In genomic region chr19:9786342-9786741, GRCh38 we compare ENCODE assay signal across 8 cellular contexts. TPM values are rescaled to one million over a fixed set of nuclear protein-coding genes. Genes with fewer than 3 reads are reported as not detected.
DNase-seq lines count a peak whose midpoint lies in the region; ATAC-seq, FAIRE-seq and TF ChIP-seq lines count a peak whose summit lies in the region.

No MANE protein-coding gene starts in this region.

- CTCF ChIA-PET in CD4-positive, alpha-beta memory T cell (lab: Charles Lee; ENCODE audit: partially characterized antibody), result no interaction called here

- H3K4me1 ChIP-seq in CD4-positive, alpha-beta memory T cell (ENCODE audit: insufficient read depth, low read length), result peaks cover 16% of the 10 kb centered on the region
- peaks cover 23% of the 10 kb centered on the region for H3K4me1 ChIP-seq in RWPE2 (ENCODE audit: insufficient read depth, poor library complexity, severe bottlenecking)
- H3K4me1 ChIP-seq in esophagus squamous epithelium, result peaks cover 6 to 53% (median 22%) of the 10 kb centered on the region in 3 donors
- peaks cover 0 to 7% (median 4%) of the 10 kb centered on the region in 3 donors for H3K4me1 ChIP-seq in pancreas

- POLR2A ChIA-PET in CD4-positive, alpha-beta memory T cell (lab: Charles Lee; ENCODE audit: partially characterized antibody), result interaction anchor here (0.7 to 1.5 kb wide), 2 partner anchors 18 to 44 kb away, joined by 3 to 8 read pairs; partner anchors contain the start of gene ZNF846

- peak overlapping the region; percentile 77 for H3K27ac ChIP-seq in CD4-positive, alpha-beta memory T cell (ENCODE audit: low read depth, low read length)
- H3K27ac ChIP-seq in RWPE2 (ENCODE audit: poor library complexity, severe bottlenecking) (peak overlapping the region; percentile 84), esophagus squamous epithelium (peak overlapping the region; percentile 95 to 100 (median 98)), pancreas (peak overlapping the region; percentile 84 to 98 (median 92))

- no peak for TF ChIP-seq CTCF in RWPE2 (IDR thresholded peaks at IDR 0.05; ENCODE audit: poor library complexity, severe bottlenecking)
- TF ChIP-seq CTCF in esophagus squamous epithelium (IDR thresholded peaks at IDR 0.05), result no peak
- TF ChIP-seq CTCF in pancreas (IDR thresholded peaks at IDR 0.05), result no peak

- peaks cover 0 to 2% (median 0%) of the 10 kb centered on the region in 8 donors for H3K9me3 Mint-ChIP-seq in CD4-positive, alpha-beta memory T cell

- peaks cover 16 to 41% (median 28%) of the 10 kb centered on the region in 4 donors for H3K4me1 Mint-ChIP-seq in CD4-positive, alpha-beta memory T cell

- H3K27me3 ChIP-seq in CD4-positive, alpha-beta memory T cell (ENCODE audit: insufficient read depth, low read length), result no peaks in the 10 kb centered on the region
- no peaks in the 10 kb centered on the region for H3K27me3 ChIP-seq in RWPE2 (ENCODE audit: insufficient read depth, poor library complexity, severe bottlenecking)
- no peaks in the 10 kb centered on the region for H3K27me3 ChIP-seq in esophagus squamous epithelium
- no peaks in the 10 kb centered on the region for H3K27me3 ChIP-seq in pancreas

- TF ChIP-seq POLR2A in esophagus squamous epithelium (IDR thresholded peaks at IDR 0.05), result no peak

- no peak for DNase-seq in CD4-positive, alpha-beta memory T cell
- no peak for DNase-seq in RWPE2 (ENCODE audit: low spot score)
- no peak for DNase-seq in esophagus squamous epithelium (lab: John Stamatoyannopoulos, UW)
- DNase-seq in pancreas, result peak in 1 of 6 donors; percentile 41
- DNase-seq in activated CD4-positive, CD25-positive, alpha-beta regulatory T cell (lab: John Stamatoyannopoulos, UW), result no peak
- no peak for DNase-seq in Ammon's horn (ENCODE audit: low spot score)
- no peak for DNase-seq in DMS 273 treated with DMSO at 0.1 percent for 48 hours (lab: John Stamatoyannopoulos, UW)
- no peak for DNase-seq in NCI-H446 (lab: John Stamatoyannopoulos, UW)

- H3K27ac Mint-ChIP-seq in CD4-positive, alpha-beta memory T cell, result peak overlapping the region; percentile 85 to 99 (median 96)

- H3K36me3 Mint-ChIP-seq in CD4-positive, alpha-beta memory T cell, result peaks cover 0 to 4% of the 10 kb centered on the region in 2 donors

- no peaks in the 10 kb centered on the region for H3K27me3 Mint-ChIP-seq in CD4-positive, alpha-beta memory T cell

- H3K36me3 ChIP-seq in CD4-positive, alpha-beta memory T cell (ENCODE audit: insufficient read depth, low read length), result no peaks in the 10 kb centered on the region
- H3K36me3 ChIP-seq in RWPE2 (ENCODE audit: low read depth) (no peaks in the 10 kb centered on the region), esophagus squamous epithelium (peaks cover 0 to 8% (median 0%) of the 10 kb centered on the region in 3 donors), pancreas (no peaks in the 10 kb centered on the region)

- WGBS in esophagus squamous epithelium, 2 donors, result 57 to 72% methylated on average over 6 to 9 of the region's 9 CpGs
- 41 to 44% methylated on average over 9 of the region's 9 CpGs for WGBS in pancreas, 2 donors

- peak overlapping the region; percentile 82 to 93 (median 92) for H3K4me3 Mint-ChIP-seq in CD4-positive, alpha-beta memory T cell

- H3K9me3 ChIP-seq in CD4-positive, alpha-beta memory T cell (ENCODE audit: control insufficient read depth in 1 of 2, low read length in 2 of 2), result no peaks in the 10 kb centered on the region
- H3K9me3 ChIP-seq in RWPE2 (ENCODE audit: severe bottlenecking), result no peaks in the 10 kb centered on the region
- H3K9me3 ChIP-seq in esophagus squamous epithelium, result no peaks in the 10 kb centered on the region
- no peaks in the 10 kb centered on the region for H3K9me3 ChIP-seq in pancreas

- intact Hi-C loops in CD4-positive, alpha-beta memory T cell (cut with micrococcal nuclease), result no loop called here
- intact Hi-C loops in esophagus squamous epithelium (cut with DNase I), result loop anchor here (10.0 kb wide), 1 partner anchor 472 kb away; no protein-coding TSS in a partner anchor
- intact Hi-C loops in pancreas (cut with DNase I), result loop anchor here in 2 of 3 donors (5.0 to 10.0 kb wide), 2 partner anchors 159 to 582 kb away; no protein-coding TSS in a partner anchor

- peak overlapping the region in 1 of 2 donors; percentile 62 for H3K4me3 ChIP-seq in CD4-positive, alpha-beta memory T cell (ENCODE audit: low read length in 2 of 2)
- H3K4me3 ChIP-seq in RWPE2 (ENCODE audit: severe bottlenecking), result peak overlapping the region; percentile 52
- peak overlapping the region; percentile 64 to 91 (median 66) for H3K4me3 ChIP-seq in esophagus squamous epithelium
- H3K4me3 ChIP-seq in pancreas, result peak overlapping the region; percentile 34 to 72 (median 54)

- FAIRE-seq in pancreas (lab: Jason Lieb, UNC), result no peak

- ATAC-seq in RWPE2 (ENCODE audit: low read depth), result no peak
- ATAC-seq in pancreas, result no peak

RNA-seq across cellular contexts. Expression of gene ZNF846, which starts 17.8 kb away (rescaled TPM):
- total RNA-seq in CD4-positive, alpha-beta memory T cell, result 10 to 100 TPM; 16.9 to 19.7 TPM
- 1 to 10 TPM; 4.0 to 5.4 TPM for polyA plus RNA-seq in CD4-positive, alpha-beta memory T cell
- 10 to 100 TPM; 10.8 to 18.5 (median 13.5) TPM for total RNA-seq in esophagus squamous epithelium
- 10 to 100 TPM in 1 of 6 donors, 1 to 10 TPM in 5; 2.3 to 10.2 (median 4.0) TPM for total RNA-seq in pancreas
- 1 to 10 TPM; 5.1 to 6.1 TPM for polyA plus RNA-seq in pancreas

RNA-seq across cellular contexts. Expression of gene FBXL12, which starts 32.5 kb away (rescaled TPM):
- 10 to 100 TPM; 27.8 to 30.7 TPM for total RNA-seq in CD4-positive, alpha-beta memory T cell
- 10 to 100 TPM; 10.8 to 12.4 TPM for polyA plus RNA-seq in CD4-positive, alpha-beta memory T cell
- total RNA-seq in esophagus squamous epithelium (10 to 100 TPM in 3 of 4 donors, 1 to 10 TPM in 1; 6.9 to 20.0 (median 13.7) TPM), pancreas (10 to 100 TPM in 1 of 6 donors, 1 to 10 TPM in 5; 6.5 to 12.5 (median 7.0) TPM)
- 10 to 100 TPM; 16.6 to 20.5 TPM for polyA plus RNA-seq in pancreas

RNA-seq across cellular contexts. Expression of gene UBL5, which starts 41.4 kb away (rescaled TPM):
- total RNA-seq in CD4-positive, alpha-beta memory T cell, result 100 to 1,000 TPM; 241 to 247 TPM
- 100 to 1,000 TPM; 703 to 753 TPM for polyA plus RNA-seq in CD4-positive, alpha-beta memory T cell
- total RNA-seq in esophagus squamous epithelium (100 to 1,000 TPM; 394 to 688 (median 499) TPM), pancreas (100 to 1,000 TPM in 2 of 6 donors, 10 to 100 TPM in 4; 57.5 to 117 (median 87.5) TPM)
- 100 to 1,000 TPM; 361 to 440 TPM for polyA plus RNA-seq in pancreas

RNA-seq across cellular contexts. Expression of gene PIN1, which starts 48.8 kb away (rescaled TPM):
- 10 to 100 TPM; 72.1 to 76.9 TPM for total RNA-seq in CD4-positive, alpha-beta memory T cell
- polyA plus RNA-seq in CD4-positive, alpha-beta memory T cell, result 100 to 1,000 TPM in 1 of 2 donors, 10 to 100 TPM in 1; 85.1 to 167 TPM
- total RNA-seq in esophagus squamous epithelium (10 to 100 TPM; 61.1 to 77.1 (median 67.6) TPM), pancreas (10 to 100 TPM; 15.1 to 28.4 (median 22.0) TPM)
- 10 to 100 TPM; 42.4 to 92.8 TPM for polyA plus RNA-seq in pancreas
